ENCODE assay signal across 8 cellular contexts in genomic region chr5:77852514-77853352, GRCh38.
DNase-seq lines count a peak whose midpoint lies in the region; TF ChIP-seq lines count a peak whose summit lies in the region.

No MANE protein-coding gene starts in this region.

- no peaks in the 10 kb centered on the region for H3K36me3 ChIP-seq in H7 (replicated peaks; ENCODE audit: control insufficient read depth, insufficient read depth, low read length)

- no peaks in the 10 kb centered on the region for H3K9me3 Mint-ChIP-seq in activated naive CD4-positive, alpha-beta T cell treated with anti-CD3 and anti-CD28 coated beads, Interleukin-2, amount 10 ng/mL, durations not matched to agents 7 days and 5 days

- DNase-seq in H7 (peak; percentile 92), NCI-H187 treated with DMSO at 0.1 percent for 48 hours (lab: John Stamatoyannopoulos, UW) (peak; percentile 92), head of caudate nucleus (peak; percentile 50 to 93 (median 84)), occipital lobe (lab: John Stamatoyannopoulos, UW) (peak; percentile 56), GDM1 (lab: John Stamatoyannopoulos, UW) (no peak), DMS114 treated with DMSO at 0.1 percent for 48 hours (lab: John Stamatoyannopoulos, UW; ENCODE audit: unreplicated experiment) (no peak)
- peak; percentile 36 for DNase-seq in activated naive CD4-positive, alpha-beta T cell treated with anti-CD3 and anti-CD28 coated beads, Interleukin-2, amount 10 ng/mL, durations not matched to agents 7 days and 5 days

- CTCF ChIA-PET in activated naive CD4-positive, alpha-beta T cell treated with anti-CD3 and anti-CD28 coated beads, Interleukin-2, amount 10 ng/mL, durations not matched to agents 7 days and 5 days (lab: Charles Lee) = no interaction called here

- peaks cover 69% of the 10 kb centered on the region for H3K27me3 ChIP-seq in H7 (ENCODE audit: control insufficient read depth, insufficient read depth, low read length)

- H3K4me3 Mint-ChIP-seq in activated naive CD4-positive, alpha-beta T cell treated with anti-CD3 and anti-CD28 coated beads, Interleukin-2, amount 10 ng/mL, durations not matched to agents 7 days and 5 days = peak overlapping the region; percentile 72

- H3K27ac Mint-ChIP-seq in activated naive CD4-positive, alpha-beta T cell treated with anti-CD3 and anti-CD28 coated beads, Interleukin-2, amount 10 ng/mL, durations not matched to agents 7 days and 5 days = no peak overlapping the region

- H3K4me1 Mint-ChIP-seq in activated naive CD4-positive, alpha-beta T cell treated with anti-CD3 and anti-CD28 coated beads, Interleukin-2, amount 10 ng/mL, durations not matched to agents 7 days and 5 days = peaks cover 22% of the 10 kb centered on the region

- peak overlapping the region; percentile 44 for H3K4me3 ChIP-seq in H7 (ENCODE audit: insufficient read depth, low read depth, low read length)

- peaks cover 68% of the 10 kb centered on the region for H3K27me3 Mint-ChIP-seq in activated naive CD4-positive, alpha-beta T cell treated with anti-CD3 and anti-CD28 coated beads, Interleukin-2, amount 10 ng/mL, durations not matched to agents 7 days and 5 days

- intact Hi-C loops in head of caudate nucleus (cut with DNase I) = loop anchor here (5.0 kb wide), 1 partner anchor 75 kb away; the partner anchor contains the start of gene TBCA

- H3K36me3 Mint-ChIP-seq in activated naive CD4-positive, alpha-beta T cell treated with anti-CD3 and anti-CD28 coated beads, Interleukin-2, amount 10 ng/mL, durations not matched to agents 7 days and 5 days = no peaks in the 10 kb centered on the region

- peak; percentile 28 for TF ChIP-seq POLR2A in GM10847 (IDR thresholded peaks at IDR 0.05; ENCODE audit: extremely low read depth, insufficient read length)

Comparison
In these comparisons a context has a peak if more than half of its experiments do, and no peak if none do; other contexts are left out.
1. DNase-seq: peak in H7 (single experiment), NCI-H187 treated with DMSO at 0.1 percent for 48 hours (single experiment), activated naive CD4-positive, alpha-beta T cell treated with anti-CD3 and anti-CD28 coated beads, Interleukin-2, amount 10 ng/mL, durations not matched to agents 7 days and 5 days (single experiment), head of caudate nucleus (42 of 42) and occipital lobe (single experiment); none in GDM1 (single experiment) and DMS114 treated with DMSO at 0.1 percent for 48 hours (single experiment).